Comparison of ENCODE assay signal across 15 cellular contexts in the genomic region with DNA sequence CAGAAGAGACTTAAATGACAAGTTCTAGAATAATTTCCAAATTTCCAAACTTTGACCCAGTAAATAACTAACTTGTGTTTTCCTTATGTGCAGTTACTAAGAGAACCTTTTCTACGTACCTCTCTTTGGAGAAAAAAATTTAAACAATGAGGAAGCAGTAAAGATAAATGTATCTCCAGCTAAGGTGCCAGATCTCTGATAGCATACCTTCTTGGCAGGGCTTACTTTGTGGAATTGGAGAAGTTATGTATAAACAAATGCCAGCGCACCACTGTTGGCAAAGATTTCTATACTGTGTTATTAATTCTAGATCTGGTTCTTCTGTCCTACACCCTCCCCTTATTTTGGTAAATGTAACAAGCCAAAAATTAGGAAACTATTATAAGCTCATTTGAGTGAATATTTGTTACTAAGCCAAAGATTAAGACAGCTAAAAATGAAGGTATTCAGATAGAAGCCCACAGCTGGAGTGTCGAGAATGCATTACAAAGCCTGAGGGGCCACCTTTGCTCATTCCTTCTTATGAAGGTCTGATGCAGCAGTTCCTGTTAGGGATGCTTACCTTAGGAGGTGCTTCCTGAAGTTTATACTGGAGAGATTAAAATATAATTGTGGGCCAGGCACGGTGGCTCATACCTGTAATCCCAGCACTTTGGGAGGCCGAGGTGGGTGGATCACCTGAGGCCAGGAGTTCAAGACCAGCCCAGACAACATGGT.
"Had no signal": no experiment of that assay in that cellular context is flagged by ENCODE, and none has a peak within 500 bp of the region (broad histone marks: within the 10 kb centered on the region; RNA-seq: fewer than 3 reads in every experiment).

No MANE protein-coding gene starts in this region.

- H3K27ac ChIP-seq: ascending aorta, colonic mucosa, esophagus muscularis mucosa, hepatocyte had no signal

- H3K27ac Mint-ChIP-seq: activated naive CD4-positive, alpha-beta T cell treated with anti-CD3 and anti-CD28 coated beads, Interleukin-2, amount 10 ng/mL, durations not matched to agents 7 days and 5 days; activated T-helper 2 cell treated with anti-CD3 and anti-CD28 coated beads, Interferon-gamma antibody, Interleukin-2, Interleukin-4, amounts not matched to agents 10 μg/mL and 5 μg/mL and 100 μg/mL, durations not matched to agents 14 hours and 24 hours and 36 hours; stimulated activated effector memory CD8-positive, alpha-beta T cell treated with anti-CD3 and anti-CD28 coated beads, Interleukin-12 subunit alpha, Interleukin-12 subunit beta, amount 100 ng/mL, for 72 hours; T-cell had no signal

- H3K79me2 ChIP-seq: hepatocyte had no signal

- H3K4me1 Mint-ChIP-seq: activated naive CD4-positive, alpha-beta T cell treated with anti-CD3 and anti-CD28 coated beads, Interleukin-2, amount 10 ng/mL, durations not matched to agents 7 days and 5 days; stimulated activated effector memory CD8-positive, alpha-beta T cell treated with anti-CD3 and anti-CD28 coated beads, Interleukin-12 subunit alpha, Interleukin-12 subunit beta, amount 100 ng/mL, for 72 hours; T-cell had no signal

- H3K4me2 ChIP-seq: hepatocyte had no signal

- H3K9me3 Mint-ChIP-seq: activated naive CD4-positive, alpha-beta T cell treated with anti-CD3 and anti-CD28 coated beads, Interleukin-2, amount 10 ng/mL, durations not matched to agents 7 days and 5 days; activated T-helper 2 cell treated with anti-CD3 and anti-CD28 coated beads, Interferon-gamma antibody, Interleukin-2, Interleukin-4, amounts not matched to agents 10 μg/mL and 5 μg/mL and 100 μg/mL, durations not matched to agents 14 hours and 24 hours and 36 hours; stimulated activated effector memory CD8-positive, alpha-beta T cell treated with anti-CD3 and anti-CD28 coated beads, Interleukin-12 subunit alpha, Interleukin-12 subunit beta, amount 100 ng/mL, for 72 hours; T-cell had no signal

- H3K27me3 ChIP-seq: ascending aorta, colonic mucosa, esophagus muscularis mucosa, hepatocyte had no signal

- H3K9me3 ChIP-seq: ascending aorta, colonic mucosa had no signal

- H3K4me3 ChIP-seq: ascending aorta, colonic mucosa, esophagus muscularis mucosa, hepatocyte had no signal

- H2AFZ ChIP-seq: hepatocyte had no signal

- H3K36me3 ChIP-seq: colonic mucosa had no signal

- H3K4me1 ChIP-seq: ascending aorta, colonic mucosa had no signal

- H3K4me3 Mint-ChIP-seq: activated naive CD4-positive, alpha-beta T cell treated with anti-CD3 and anti-CD28 coated beads, Interleukin-2, amount 10 ng/mL, durations not matched to agents 7 days and 5 days; stimulated activated effector memory CD8-positive, alpha-beta T cell treated with anti-CD3 and anti-CD28 coated beads, Interleukin-12 subunit alpha, Interleukin-12 subunit beta, amount 100 ng/mL, for 72 hours; T-cell had no signal

- FAIRE-seq: urothelium cell line had no signal

- H3K36me3 Mint-ChIP-seq: stimulated activated effector memory CD8-positive, alpha-beta T cell treated with anti-CD3 and anti-CD28 coated beads, Interleukin-12 subunit alpha, Interleukin-12 subunit beta, amount 100 ng/mL, for 72 hours had no signal

- ATAC-seq: stimulated activated effector memory CD8-positive, alpha-beta T cell treated with anti-CD3 and anti-CD28 coated beads, Interleukin-12 subunit alpha, Interleukin-12 subunit beta, amount 100 ng/mL, for 72 hours; T-cell had no signal

- H3K27me3 Mint-ChIP-seq: activated naive CD4-positive, alpha-beta T cell treated with anti-CD3 and anti-CD28 coated beads, Interleukin-2, amount 10 ng/mL, durations not matched to agents 7 days and 5 days; T-cell had no signal

- DNase-seq: activated CD4-positive, alpha-beta T cell treated with anti-CD3 and anti-CD28 coated beads, Interleukin-2, amount 50 U/mL, for 4 hours; activated CD4-positive, CD25-positive, alpha-beta regulatory T cell treated with anti-CD3 and anti-CD28 coated beads, Interleukin-2, amount 50 U/mL, for 72 hours; activated naive CD4-positive, alpha-beta T cell treated with anti-CD3 and anti-CD28 coated beads, Interleukin-2, amount 10 ng/mL, durations not matched to agents 7 days and 5 days; central memory CD4-positive, alpha-beta T cell; colonic mucosa; stimulated activated CD4-positive, alpha-beta T cell treated with anti-CD3 and anti-CD28 coated beads, Interleukin-12 subunit alpha, Interleukin-12 subunit beta, amount 100 ng/mL, for 4 hours; stimulated activated CD4-positive, alpha-beta T cell treated with anti-CD3 and anti-CD28 coated beads, Interleukin-2, amount 100 ng/mL, for 24 hours; T-cell; T1000 had no signal
